ENCODE assay signal across 1 cellular context in the genomic region with DNA sequence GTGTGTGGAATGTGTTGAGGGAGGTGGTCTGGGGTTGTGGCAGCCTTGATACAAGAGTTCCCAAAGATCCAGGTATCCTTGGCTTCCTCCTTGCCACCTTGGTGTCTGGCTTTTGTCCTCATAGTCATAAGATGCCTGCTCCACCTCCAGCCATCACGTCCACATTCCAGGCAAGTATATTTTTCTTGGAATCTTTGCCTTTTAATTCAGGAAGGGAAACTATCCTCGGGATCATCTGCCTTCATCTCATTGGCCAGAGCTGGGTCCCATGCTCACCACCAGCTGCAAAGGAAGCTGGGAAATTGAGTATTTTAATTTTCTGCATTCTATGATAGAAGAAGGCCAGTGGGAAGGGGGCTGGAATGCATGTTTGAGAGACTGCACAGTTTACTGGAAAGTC.
TF ChIP-seq lines count a peak whose summit lies in the region.

No MANE protein-coding gene starts in this region.

TF ChIP-seq in K562, 482 proteins besides CTCF, POLR2A, EP300 and RAD21 (continued from another document):
- TF ChIP-seq USF1 (CRISPR knock-in tag; IDR thresholded peaks at IDR 0.05) (0 out of 2 replicates have a peak, but pooled peaks have one; percentile 42), RBM25 (IDR thresholded peaks at IDR 0.05; ENCODE audit: low read depth, low read length, severe bottlenecking) (peak; percentile 98), SMARCA5 (IDR thresholded peaks at IDR 0.05) (peak; percentile 77; the same call in 1 of the 2 replicates), ADNP (tag; IDR thresholded peaks at IDR 0.05) (peak; percentile 57; the same call in 1 of the 2 replicates), HLTF (IDR thresholded peaks at IDR 0.05) (peak; percentile 84; the same call in 1 of the 2 replicates), ZNF384 (IDR thresholded peaks at IDR 0.05; ENCODE audit: low read depth, low read length) (no peak), ZNF354B (CRISPR knock-in tag; IDR thresholded peaks at IDR 0.05) (no peak), ELF1 (tag; IDR thresholded peaks at IDR 0.05) (0 out of 2 replicates have a peak, but pooled peaks have one; percentile 25)
- TF ChIP-seq, protein P1, sequence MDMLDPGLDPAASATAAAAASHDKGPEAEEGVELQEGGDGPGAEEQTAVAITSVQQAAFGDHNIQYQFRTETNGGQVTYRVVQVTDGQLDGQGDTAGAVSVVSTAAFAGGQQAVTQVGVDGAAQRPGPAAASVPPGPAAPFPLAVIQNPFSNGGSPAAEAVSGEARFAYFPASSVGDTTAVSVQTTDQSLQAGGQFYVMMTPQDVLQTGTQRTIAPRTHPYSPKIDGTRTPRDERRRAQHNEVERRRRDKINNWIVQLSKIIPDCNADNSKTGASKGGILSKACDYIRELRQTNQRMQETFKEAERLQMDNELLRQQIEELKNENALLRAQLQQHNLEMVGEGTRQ (CRISPR knock-in tag; IDR thresholded peaks at IDR 0.05) = peak; percentile 79
